8 cellular contexts compared by ENCODE assay signal in genomic region chr3:132726341-132726823, GRCh38. TPM values are rescaled to one million over a fixed set of nuclear protein-coding genes. Genes with fewer than 3 reads are reported as not detected.
DNase-seq lines count a peak whose midpoint lies in the region; ATAC-seq and TF ChIP-seq lines count a peak whose summit lies in the region.

No MANE protein-coding gene starts in this region.

- H3K27ac ChIP-seq in GM23248 (no peak overlapping the region), brain microvascular endothelial cell (no peak overlapping the region)

- TF ChIP-seq CTCF in AG09319 (IDR thresholded peaks at IDR 0.05; ENCODE audit: low read depth, low read length) (peak; percentile 68), brain microvascular endothelial cell (IDR thresholded peaks at IDR 0.05; ENCODE audit: low read depth, low read length, missing control alignments) (peak; percentile 57)

- in situ Hi-C loops in GM23248 (cut with MboI), result no loop called here
- in situ Hi-C loops in brain microvascular endothelial cell (cut with HindIII; ENCODE audit: low pct_ligation_motif_present, low sequenced_read_pairs), result loop anchor here (25.0 kb wide), 1 partner anchor 661 kb away; no protein-coding TSS in a partner anchor

- H4K20me1 ChIP-seq in GM23248 (ENCODE audit: insufficient read depth), result no peaks in the 10 kb centered on the region

- H3K9me2 ChIP-seq in GM23248 (ENCODE audit: insufficient read depth), result no peaks in the 10 kb centered on the region

- peaks cover 9% of the 10 kb centered on the region for H3K4me1 ChIP-seq in GM23248 (ENCODE audit: insufficient read depth)

- H3K36me3 ChIP-seq in GM23248 (ENCODE audit: low read depth) (no peaks in the 10 kb centered on the region), brain microvascular endothelial cell (replicated peaks) (no peaks in the 10 kb centered on the region), MG63 (no peaks in the 10 kb centered on the region)

- H3F3A ChIP-seq in GM23248 (ENCODE audit: insufficient read depth), result peaks cover 15% of the 10 kb centered on the region

- WGBS in GM23248 (ENCODE audit: low coverage in 1 of 2, low lambda C conversion rate in 2 of 2, missing lambda C conversion rate in 2 of 2), 2 experiments, result 0 to 2% methylated on average over 2 of the region's 2 CpGs

- H3K4me3 ChIP-seq in GM23248, result no peak overlapping the region
- H3K4me3 ChIP-seq in brain microvascular endothelial cell (ENCODE audit: low read depth, low read length), result no peak overlapping the region
- no peak overlapping the region for H3K4me3 ChIP-seq in MG63

- H3K27me3 ChIP-seq in GM23248 (replicated peaks; ENCODE audit: insufficient read depth) (no peaks in the 10 kb centered on the region), brain microvascular endothelial cell (replicated peaks) (no peaks in the 10 kb centered on the region), MG63 (peaks cover 10% of the 10 kb centered on the region)

- H3K9me3 ChIP-seq in GM23248 (ENCODE audit: low read depth) (no peaks in the 10 kb centered on the region), MG63 (no peaks in the 10 kb centered on the region)

- ATAC-seq in GM19351 (IDR thresholded peaks at IDR 0.05; ENCODE audit: unreplicated experiment), result no peak

- H3K4me2 ChIP-seq in GM23248 (ENCODE audit: unreplicated experiment), result no peak overlapping the region

- DNase-seq in AG09319 (ENCODE audit: extremely low read depth, low read depth) (no peak), GM23248 (peak; percentile 34), NCI-H345 (lab: John Stamatoyannopoulos, UW) (peak; percentile 50), brain microvascular endothelial cell (no peak), medulla oblongata (ENCODE audit: extremely low spot score) (peak; percentile 61), MG63 (no peak)
- no peak for DNase-seq in activated CD4-positive, alpha-beta T cell treated with anti-CD3 and anti-CD28 coated beads for 1 hour

- peaks cover 5% of the 10 kb centered on the region for H3K79me2 ChIP-seq in GM23248 (ENCODE audit: insufficient read depth)

- peak overlapping the region; percentile 51 for H2AFZ ChIP-seq in GM23248

- no peak overlapping the region for H3K9ac ChIP-seq in GM23248

RNA-seq across cellular contexts. Expression of gene NPHP3, which starts 4.2 kb away (rescaled TPM):
- 27.2 and 29.5 TPM in 2 replicates for total RNA-seq in GM23248 (2014; rRNA removed; shearing (Covaris generic))
- 10.5 and 11.6 TPM in 2 replicates for polyA plus RNA-seq in GM23248 (2016; fragmentation: Nextera tagmentation; extraction: Ambion mirVana)
- 13.8 and 27.5 TPM in 2 replicates for total RNA-seq in MG63 (2014; rRNA removed; shearing (Covaris generic); ENCODE audit: low replicate concordance)

Comparison
In these comparisons a context has a peak if more than half of its experiments do, and no peak if none do; other contexts are left out.
1. DNase-seq: peak in GM23248 (single experiment), NCI-H345 (single experiment) and medulla oblongata (single experiment); none in AG09319 (single experiment), brain microvascular endothelial cell (single experiment), MG63 (single experiment) and activated CD4-positive, alpha-beta T cell treated with anti-CD3 and anti-CD28 coated beads for 1 hour (single experiment).